Comparison of ENCODE assay signal across 22 cellular contexts in genomic region chr13:71912524-71912923, GRCh38. TPM values are rescaled to one million over a fixed set of nuclear protein-coding genes. Genes with fewer than 3 reads are reported as not detected.
"Had no signal": no experiment of that assay in that cellular context is flagged by ENCODE, and none has a peak within 500 bp of the region (broad histone marks: within the 10 kb centered on the region; RNA-seq: fewer than 3 reads in every experiment).

No MANE protein-coding gene starts in this region.

- H3K4me3 ChIP-seq: adrenal gland, body of pancreas, cardiac muscle cell, lung, stomach, suprapubic skin, tibial nerve, uterus had no signal

- H3K27ac ChIP-seq: adrenal gland, body of pancreas, cardiac muscle cell, stomach, suprapubic skin, tibial nerve, uterus had no signal

- FAIRE-seq: frontal cortex, TTC549 had no signal

- H3K4me1 ChIP-seq: adrenal gland, body of pancreas, stomach, suprapubic skin, tibial nerve, uterus had no signal

- ATAC-seq: activated CD8-positive, alpha-beta T cell treated with anti-CD3 and anti-CD28 coated beads, Interleukin-2, amount 10 ng/mL, durations not matched to agents 7 days and 5 days; activated naive CD4-positive, alpha-beta T cell treated with anti-CD3 and anti-CD28 coated beads, Interleukin-2, amount 50 U/mL, for 72 hours; body of pancreas; left lobe of liver; naive thymus-derived CD4-positive, alpha-beta T cell; stimulated activated effector memory CD8-positive, alpha-beta T cell treated with anti-CD3 and anti-CD28 coated beads, Interleukin-12 subunit alpha, Interleukin-12 subunit beta, amount 100 ng/mL, for 72 hours had no signal

- H3K9me3 ChIP-seq: adrenal gland, body of pancreas, stomach, suprapubic skin, tibial nerve, uterus had no signal

- H3K36me3 ChIP-seq: adrenal gland, cardiac muscle cell, stomach, suprapubic skin, tibial nerve, uterus had no signal

- DNase-seq: activated CD4-positive, alpha-beta T cell treated with anti-CD3 and anti-CD28 coated beads for 1 hour; activated CD4-positive, alpha-beta T cell treated with anti-CD3 and anti-CD28 coated beads, Interleukin-2, amount 50 U/mL, for 1 hour; activated CD8-positive, alpha-beta T cell treated with anti-CD3 and anti-CD28 coated beads, Interleukin-2, amount 10 ng/mL, durations not matched to agents 7 days and 5 days; activated gamma-delta T cell treated with Interleukin-2 at 50 U/mL for 16 hours; adrenal gland; body of pancreas; hippocampal formation; islet precursor cell; naive thymus-derived CD4-positive, alpha-beta T cell; stimulated activated CD4-positive, alpha-beta T cell treated with anti-CD3 and anti-CD28 coated beads, Interleukin-1b, Interleukin-23, amount 100 ng/mL, for 48 hours; stomach; T-helper 1 cell; uterus had no signal

- H3K27me3 ChIP-seq: adrenal gland, body of pancreas, cardiac muscle cell, stomach, suprapubic skin, tibial nerve, uterus had no signal

RNA-seq across cellular contexts. Expression of gene DACH1, which starts 45.5 kb away (rescaled TPM):
- total RNA-seq: activated CD8-positive, alpha-beta T cell treated with anti-CD3 and anti-CD28 coated beads, Interleukin-2, amount 10 ng/mL, durations not matched to agents 7 days and 5 days; activated naive CD4-positive, alpha-beta T cell treated with anti-CD3 and anti-CD28 coated beads, Interleukin-2, amount 50 U/mL, for 72 hours had no signal
